Comparison of ENCODE assay signal across 8 cellular contexts in the genomic region with DNA sequence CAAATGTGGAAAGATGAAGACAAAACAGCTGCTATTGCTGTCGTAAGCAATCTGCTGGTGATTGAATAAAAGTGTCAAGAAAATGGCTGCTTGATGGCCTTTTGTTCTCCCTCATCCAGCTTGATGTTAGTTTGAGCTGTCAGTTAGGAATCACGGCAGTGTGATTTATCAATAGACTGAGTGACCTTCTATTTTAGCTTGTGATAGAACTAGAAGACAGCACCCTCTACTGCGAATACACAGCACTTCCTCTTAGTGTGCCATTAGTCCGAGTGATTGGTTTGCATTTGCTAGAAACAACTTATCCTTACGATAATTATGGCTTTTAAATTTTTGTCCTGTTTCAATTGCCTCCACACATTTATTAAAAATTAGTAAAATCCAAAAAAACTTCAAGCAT.
DNase-seq lines count a peak whose midpoint lies in the region; ATAC-seq and TF ChIP-seq lines count a peak whose summit lies in the region.

No MANE protein-coding gene starts in this region.

- H3K36me3 ChIP-seq in adrenal gland (replicated peaks in 1 of 2) = no peaks in the 10 kb centered on the region

- no peak overlapping the region for H3K27ac Mint-ChIP-seq in activated CD8-positive, alpha-beta memory T cell treated with anti-CD3 and anti-CD28 coated beads, Interleukin-2, amount 10 ng/mL, durations not matched to agents 7 days and 5 days

- no peak for ATAC-seq in GM18868 (IDR thresholded peaks at IDR 0.05; ENCODE audit: unreplicated experiment)
- ATAC-seq in activated CD8-positive, alpha-beta memory T cell treated with anti-CD3 and anti-CD28 coated beads, Interleukin-2, amount 10 ng/mL, durations not matched to agents 7 days and 5 days = no peak
- no peak for ATAC-seq in HG03108 (IDR thresholded peaks at IDR 0.05; ENCODE audit: unreplicated experiment)

- no peaks in the 10 kb centered on the region for H3K9me3 Mint-ChIP-seq in activated CD8-positive, alpha-beta memory T cell treated with anti-CD3 and anti-CD28 coated beads, Interleukin-2, amount 10 ng/mL, durations not matched to agents 7 days and 5 days (ENCODE audit: low read depth)

- H3K9me3 ChIP-seq in adrenal gland (replicated peaks in 1 of 3) = no peaks in the 10 kb centered on the region

- WGBS in adrenal gland, 4 donors = 15 to 27% (median 19%) methylated on average over 5 of the region's 5 CpGs

- TF ChIP-seq CTCF in GM12873 (IDR thresholded peaks at IDR 0.05; ENCODE audit: insufficient read depth, low read depth, low read length, missing control alignments) (peak; percentile 30), adrenal gland (IDR thresholded peaks at IDR 0.05) (peak; percentile 11 to 58 (median 50))

- DNase-seq in NCI-H1105 treated with DMSO at 0.1 percent for 48 hours (lab: John Stamatoyannopoulos, UW) (peak; percentile 6), adrenal gland (peak in 3 of 7 donors; percentile 10 to 22 (median 19)), midbrain (lab: John Stamatoyannopoulos, UW) (peak; percentile 10), dedifferentiated amniotic fluid mesenchymal stem cell (ENCODE audit: extremely low spot score) (no peak)
- DNase-seq in activated CD8-positive, alpha-beta memory T cell treated with anti-CD3 and anti-CD28 coated beads, Interleukin-2, amount 10 ng/mL, durations not matched to agents 7 days and 5 days = no peak

- no peak overlapping the region for H3K4me3 Mint-ChIP-seq in activated CD8-positive, alpha-beta memory T cell treated with anti-CD3 and anti-CD28 coated beads, Interleukin-2, amount 10 ng/mL, durations not matched to agents 7 days and 5 days

- no peaks in the 10 kb centered on the region for H3K27me3 ChIP-seq in adrenal gland

- no peak for TF ChIP-seq POLR2A in adrenal gland (IDR thresholded peaks at IDR 0.05)

- H3K4me1 ChIP-seq in adrenal gland (replicated peaks in 1 of 2) = peaks cover 0 to 21% of the 10 kb centered on the region in 2 donors

- CTCF ChIA-PET in activated CD8-positive, alpha-beta memory T cell treated with anti-CD3 and anti-CD28 coated beads, Interleukin-2, amount 10 ng/mL, durations not matched to agents 7 days and 5 days (lab: Charles Lee) = no interaction called here

- H3K4me3 ChIP-seq in adrenal gland = peak overlapping the region in 1 of 4 donors; percentile 18

- H3K27ac ChIP-seq in adrenal gland = peak overlapping the region in 2 of 5 donors; percentile 31 to 34

- peaks cover 24% of the 10 kb centered on the region for H3K27me3 Mint-ChIP-seq in activated CD8-positive, alpha-beta memory T cell treated with anti-CD3 and anti-CD28 coated beads, Interleukin-2, amount 10 ng/mL, durations not matched to agents 7 days and 5 days

- H3K4me1 Mint-ChIP-seq in activated CD8-positive, alpha-beta memory T cell treated with anti-CD3 and anti-CD28 coated beads, Interleukin-2, amount 10 ng/mL, durations not matched to agents 7 days and 5 days = no peaks in the 10 kb centered on the region

- H3K36me3 Mint-ChIP-seq in activated CD8-positive, alpha-beta memory T cell treated with anti-CD3 and anti-CD28 coated beads, Interleukin-2, amount 10 ng/mL, durations not matched to agents 7 days and 5 days = no peaks in the 10 kb centered on the region

- intact Hi-C loops in adrenal gland (cut with DNase I) = no loop called here

Comparison
In these comparisons a context has a peak if more than half of its experiments do, and no peak if none do; other contexts are left out.
1. DNase-seq: peak in NCI-H1105 treated with DMSO at 0.1 percent for 48 hours (single experiment) and midbrain (single experiment); none in dedifferentiated amniotic fluid mesenchymal stem cell (single experiment) and activated CD8-positive, alpha-beta memory T cell treated with anti-CD3 and anti-CD28 coated beads, Interleukin-2, amount 10 ng/mL, durations not matched to agents 7 days and 5 days (single experiment).